Comparison of ENCODE assay signal across 20 cellular contexts in the genomic region with DNA sequence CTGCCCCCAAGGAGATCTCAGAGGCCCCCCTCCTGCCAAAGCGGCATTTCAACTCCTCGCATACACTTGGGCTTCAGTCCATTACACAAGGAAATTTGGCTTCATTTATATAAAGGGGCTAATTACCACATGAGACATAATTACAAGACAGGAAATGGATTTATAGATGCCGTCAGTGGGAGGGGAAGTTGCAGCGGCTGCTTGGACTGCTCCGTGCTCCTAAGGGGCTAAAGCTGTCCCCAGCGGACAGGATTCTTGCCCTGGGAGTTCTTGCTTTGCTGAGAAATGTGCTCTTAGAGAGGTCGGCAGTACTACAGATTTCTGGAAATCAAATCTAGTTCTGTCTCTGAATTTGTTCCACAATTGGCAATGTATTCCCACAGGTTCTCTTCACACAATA. TPM values are rescaled to one million over a fixed set of nuclear protein-coding genes. Genes with fewer than 3 reads are reported as not detected.
A peak's percentile ranks its signal among the peaks of the same experiment; 100 is the strongest.
DNase-seq lines count a peak whose midpoint lies in the region; ATAC-seq, FAIRE-seq and TF ChIP-seq lines count a peak whose summit lies in the region.
"Had no signal": no experiment of that assay in that cellular context is flagged by ENCODE, and none has a peak within 500 bp of the region (broad histone marks: within the 10 kb centered on the region; RNA-seq: fewer than 3 reads in every experiment).

No MANE protein-coding gene starts in this region.

- no peaks in the 10 kb centered on the region for H3K9me3 Mint-ChIP-seq in neural progenitor cell
- H3K9me3 Mint-ChIP-seq: central memory CD8-positive, alpha-beta T cell had no signal

- no peak overlapping the region for H3K4me3 Mint-ChIP-seq in neural progenitor cell
- H3K4me3 Mint-ChIP-seq: central memory CD8-positive, alpha-beta T cell had no signal

- 5% methylated on average over 7 of the region's 7 CpGs for WGBS in GM12878 (ENCODE audit: insufficient coverage, insufficient replicate concordance, low lambda C conversion rate, missing lambda C conversion rate)

- no peak overlapping the region for H3K27ac Mint-ChIP-seq in neural progenitor cell

- H3K9me3 ChIP-seq in GM12878 (replicated peaks; ENCODE audit: control insufficient read depth, insufficient read depth, low read length) (no peaks in the 10 kb centered on the region), neural progenitor cell (ENCODE audit: low read depth) (no peaks in the 10 kb centered on the region)
- H3K9me3 ChIP-seq: Peyer's patch, prostate gland, tibial artery had no signal

- no peaks in the 10 kb centered on the region for H3F3A ChIP-seq in neural progenitor cell (ENCODE audit: low read depth)

- RAD21 ChIA-PET in GM12878 (lab: Charles Lee; ENCODE audit: unreplicated experiment), result interaction anchor here (1.0 to 2.4 kb wide), 8 partner anchors 9 to 187 kb away, joined by 4 to 20 read pairs (median 6); a partner anchor contains a TSS

- TF ChIP-seq CTCF in NB4 (IDR thresholded peaks at IDR 0.05; ENCODE audit: low read depth, low read length) (no peak), GM12878 (IDR thresholded peaks at IDR 0.05 in 2 of 3, conservative IDR thresholded peaks at IDR 0.05 in 1 of 3; ENCODE audit: control insufficient read depth in 2 of 3, extremely low read depth in 1 of 3, insufficient read depth in 1 of 3, low read depth in 3 of 3, low read length in 3 of 3) (no peak), neural progenitor cell (IDR thresholded peaks at IDR 0.05) (no peak)

- H3K27me3 Mint-ChIP-seq in neural progenitor cell (ENCODE audit: insufficient read depth, low read depth), result peaks cover 3% of the 10 kb centered on the region

- ATAC-seq in GM12878, result peak; percentile 67
- ATAC-seq in SK-N-SH treated with all-trans-retinoic acid at 6 μM for 48 hours, result no peak
- no peak for ATAC-seq in HG02759 (IDR thresholded peaks at IDR 0.05; ENCODE audit: unreplicated experiment)

- in situ Hi-C loops in GM12878 (cut with MboI), result no loop called here

- H3K36me3 Mint-ChIP-seq in neural progenitor cell, result no peaks in the 10 kb centered on the region

- no peaks in the 10 kb centered on the region; a peak in 1 of 4 replicates for H3K27me3 ChIP-seq in GM12878 (replicated peaks in 1 of 2; ENCODE audit: control insufficient read depth in 2 of 2, insufficient read depth in 2 of 2, low read length in 1 of 2)
- no peaks in the 10 kb centered on the region for H3K27me3 ChIP-seq in neural progenitor cell
- H3K27me3 ChIP-seq: Peyer's patch had no signal

- TF ChIP-seq EP300 in GM12878 (IDR thresholded peaks at IDR 0.05; ENCODE audit: borderline replicate concordance in 1 of 2, control insufficient read depth in 1 of 2, low read depth in 2 of 2, low read length in 2 of 2), result no peak

- H3K79me2 ChIP-seq in GM12878 (ENCODE audit: control insufficient read depth, insufficient read depth, low read length), result no peaks in the 10 kb centered on the region
- H3K79me2 ChIP-seq in neural progenitor cell (ENCODE audit: low read depth), result no peaks in the 10 kb centered on the region

- peaks cover 14% of the 10 kb centered on the region for H3K4me1 ChIP-seq in GM12878 (ENCODE audit: control insufficient read depth, insufficient read depth, low read length)
- H3K4me1 ChIP-seq in neural progenitor cell, result no peaks in the 10 kb centered on the region
- H3K4me1 ChIP-seq: prostate gland had no signal

- H3K4me1 Mint-ChIP-seq in neural progenitor cell, result peaks cover 9% of the 10 kb centered on the region
- H3K4me1 Mint-ChIP-seq: central memory CD8-positive, alpha-beta T cell had no signal

- FAIRE-seq in GM12891 (lab: Jason Lieb, UNC), result peak; percentile 40
- FAIRE-seq in GM12878 (lab: Jason Lieb, UNC), result peak; percentile 23
- FAIRE-seq: endometrium, GM19239, HTR-8/SVneo had no signal

- SMC1A ChIA-PET in GM12878 (lab: Charles Lee; ENCODE audit: uncharacterized antibody, unreplicated experiment), result interaction anchor here (0.8 to 2.2 kb wide), 13 partner anchors 10 to 100 kb away, joined by 3 to 28 read pairs (median 6); no protein-coding TSS in a partner anchor

- H3K4me3 ChIP-seq in NB4 (ENCODE audit: low read depth, low read length) (no peak overlapping the region), GM12878 (no peak overlapping the region), neural progenitor cell (no peak overlapping the region)
- H3K4me3 ChIP-seq: Peyer's patch, prostate gland, tibial artery had no signal

- BruUV-seq in GM12878 (replicated peaks; lab: Mats Ljungman, UMichigan), result no TSS peak

- CTCF ChIA-PET in GM12878 (lab: Yijun Ruan, JAX), result interaction anchor here (0.6 to 1.4 kb wide), 6 partner anchors 9 to 180 kb away, joined by 3 to 5 read pairs (median 4); no protein-coding TSS in a partner anchor

- no peak overlapping the region; the same call in 1 of the 2 replicates for H3K27ac ChIP-seq in GM12878 (ENCODE audit: control insufficient read depth, insufficient read depth)
- H3K27ac ChIP-seq in neural progenitor cell, result no peak overlapping the region
- H3K27ac ChIP-seq: prostate gland, tibial artery had no signal

- intact Hi-C loops in GM12878 (cut with micrococcal nuclease; ENCODE audit: unreplicated experiment), result no loop called here

- TF ChIP-seq RAD21 in GM12878 (IDR thresholded peaks at IDR 0.05; ENCODE audit: insufficient read depth, low read depth, low read length), result no peak

- DNase-seq in GM12891 (ENCODE audit: insufficient read length, low spot score) (no peak), NB4 (ENCODE audit: low read depth) (peak; percentile 47), GM12878 (ENCODE audit: low read depth, low spot score) (no peak), neural progenitor cell (ENCODE audit: low spot score) (no peak), COR-L47 (lab: John Stamatoyannopoulos, UW) (no peak), NCI-H1092 treated with DMSO at 0.1 percent for 48 hours (lab: John Stamatoyannopoulos, UW) (no peak)
- DNase-seq: activated CD4-positive, alpha-beta T cell treated with anti-CD3 and anti-CD28 coated beads for 1 hour; activated CD8-positive, alpha-beta memory T cell treated with anti-CD3 and anti-CD28 coated beads, Interleukin-2, amount 50 U/mL, for 48 hours; AML-193; DND-41; NCI-H2227 treated with DMSO at 0.1 percent for 48 hours; Peyer's patch; tibial artery had no signal

- TF ChIP-seq POLR2A in GM12891 (IDR thresholded peaks at IDR 0.05; ENCODE audit: low read depth, low read length) (no peak), NB4 (IDR thresholded peaks at IDR 0.05; ENCODE audit: extremely low read depth, insufficient read length) (no peak), GM12878 (IDR thresholded peaks at IDR 0.05; ENCODE audit: low read depth, low read length) (no peak)

- POLR2A ChIA-PET in GM12878 (lab: Charles Lee), result interaction anchor here (0.5 to 2.7 kb wide), 2 partner anchors 10 to 60 kb away, joined by 3 to 16 read pairs; no protein-coding TSS in a partner anchor

- H2AFZ ChIP-seq in GM12878 (ENCODE audit: control insufficient read depth, low read depth, low read length) (peak overlapping the region; percentile 67), neural progenitor cell (replicated peaks) (peak overlapping the region; percentile 0)

- no peak overlapping the region; the same call in 1 of the 2 replicates for H3K9ac ChIP-seq in GM12878 (ENCODE audit: control insufficient read depth, insufficient read depth, low read length)
- no peak overlapping the region for H3K9ac ChIP-seq in neural progenitor cell

- H4K20me1 ChIP-seq in GM12878 (ENCODE audit: control insufficient read depth, insufficient read depth) (no peaks in the 10 kb centered on the region), neural progenitor cell (ENCODE audit: low read depth) (no peaks in the 10 kb centered on the region)

- H3K36me3 ChIP-seq in GM12878 (ENCODE audit: control insufficient read depth in 2 of 2, insufficient read depth in 2 of 2, low read length in 1 of 2) (no peaks in the 10 kb centered on the region), neural progenitor cell (no peaks in the 10 kb centered on the region)
- H3K36me3 ChIP-seq: Peyer's patch, prostate gland, tibial artery had no signal

- peak overlapping the region; percentile 73 for H3K4me2 ChIP-seq in GM12878 (ENCODE audit: control insufficient read depth, insufficient read depth)
- H3K4me2 ChIP-seq in neural progenitor cell, result no peak overlapping the region

TF ChIP-seq in GM12891, 5 proteins besides CTCF, POLR2A, EP300 and RAD21 (continues in another document):
- no peak for TF ChIP-seq POU2F2 (IDR thresholded peaks at IDR 0.05; ENCODE audit: low read depth, low read length)
- TF ChIP-seq TAF1 (IDR thresholded peaks at IDR 0.05; ENCODE audit: low read depth, low read length), result no peak
- no peak for TF ChIP-seq PAX5 (IDR thresholded peaks at IDR 0.05; ENCODE audit: insufficient read depth, low read length, severe bottlenecking)
- no peak for TF ChIP-seq SPI1 (IDR thresholded peaks at IDR 0.05; ENCODE audit: low read depth, low read length)

TF ChIP-seq in GM12878, 131 proteins besides CTCF, POLR2A, EP300 and RAD21 (continues in another document):
- no peak for TF ChIP-seq BCL11A (IDR thresholded peaks at IDR 0.05; ENCODE audit: low read depth, low read length)
- no peak for TF ChIP-seq DPF2 (IDR thresholded peaks at IDR 0.05)

TF ChIP-seq in SK-N-SH treated with all-trans-retinoic acid at 6 μM for 48 hours, 23 proteins besides CTCF, POLR2A, EP300 and RAD21 (continues in another document):
- TF ChIP-seq ZNF70 (CRISPR knock-in tag; IDR thresholded peaks at IDR 0.05) (no peak), ZFP30 (CRISPR knock-in tag; IDR thresholded peaks at IDR 0.05) (no peak)

RNA-seq across cellular contexts. Expression of a gene that starts 57.2 kb away (rescaled TPM):
- 8.0 TPM for polyA plus RNA-seq in GM12891 (2012; ENCODE audit: low read depth, missing spikeins)
- 77.0 and 80.2 TPM in 2 replicates for total RNA-seq in GM12878 (2013; cell fraction: nucleolus; rRNA removed)
- total RNA-seq in GM12878 (2014; rRNA removed), result 17.8 and 19.3 TPM in 2 replicates
- 16.1 and 17.5 TPM in 2 replicates for total RNA-seq in GM12878 (2014; rRNA removed; fragmentation: Illumina TruSeq; extraction: Trizol)
- 15.9 and 16.0 TPM in 2 replicates for total RNA-seq in GM12878 (2021)
- 6.9 TPM for polyA plus RNA-seq in GM12878 (2011; ENCODE audit: low read depth)
- polyA plus RNA-seq in GM12878 (2011; rRNA removed), result 22.9 and 24.8 TPM in 2 replicates
- 12.5 and 14.8 TPM in 2 replicates for polyA plus RNA-seq in GM12878 (2011; cell fraction: cytosol; rRNA removed)
- polyA plus RNA-seq in GM12878 (2011; cell fraction: nucleus; rRNA removed), result 30.6 and 31.9 TPM in 2 replicates
- polyA plus RNA-seq in GM12878 (2012), result 9.7 and 11.2 TPM in 2 replicates
- 15.5 and 24.8 TPM in 2 replicates for polyA plus RNA-seq in GM12878 (2014; fragmentation: Illumina TruSeq; extraction: Trizol)
- 1 to 10 TPM; 5.0 to 6.0 TPM for polyA plus RNA-seq in GM12878 (2014; fragmentation: Nextera tagmentation; extraction: Ambion mirVana)
- 14.5 and 15.7 TPM in 2 replicates for polyA plus RNA-seq in GM12878 (2014; rRNA removed)
- 1 to 10 TPM; 5.7 to 7.0 TPM for polyA plus RNA-seq in GM12878 (2016; fragmentation: Nextera tagmentation; extraction: Ambion mirVana)
- polyA minus RNA-seq in GM12878 (2011; rRNA and poly(A)+ RNA removed), result 28.1 and 50.4 TPM in 2 replicates
- polyA minus RNA-seq in GM12878 (2011; cell fraction: cytosol; rRNA and poly(A)+ RNA removed), result 7.1 and 12.8 TPM in 2 replicates
- polyA minus RNA-seq in GM12878 (2011; cell fraction: nucleus; rRNA and poly(A)+ RNA removed), result 49.1 and 77.6 TPM in 2 replicates
- 50.1 and 61.7 TPM in 2 replicates for total RNA-seq in neural progenitor cell (ENCODE audit: low replicate concordance)
